ENCODE assay signal across 1 cellular context in genomic region chr17:79610151-79610645, GRCh38.
TF ChIP-seq lines count a peak whose summit lies in the region.

No MANE protein-coding gene starts in this region.

TF ChIP-seq in A549, 52 proteins besides CTCF, POLR2A, EP300 and RAD21 (continued from another document):
- no peak for TF ChIP-seq ELK1 (IDR thresholded peaks at IDR 0.05; ENCODE audit: low read depth, low read length)
TF ChIP-seq in A549: peak in this region for 0.
